21 cellular contexts compared by ENCODE assay signal in genomic region chr6:166305562-166306117, GRCh38. TPM values are rescaled to one million over a fixed set of nuclear protein-coding genes. Genes with fewer than 3 reads are reported as not detected.
DNase-seq lines count a peak whose midpoint lies in the region; TF ChIP-seq lines count a peak whose summit lies in the region.
"Had no signal": no experiment of that assay in that cellular context is flagged by ENCODE, and none has a peak within 500 bp of the region (broad histone marks: within the 10 kb centered on the region; RNA-seq: fewer than 3 reads in every experiment).

No MANE protein-coding gene starts in this region.

- H3K27me3 Mint-ChIP-seq in Caco-2 (ENCODE audit: insufficient read depth, unreplicated experiment): no peaks in the 10 kb centered on the region
- peaks cover 58% of the 10 kb centered on the region for H3K27me3 Mint-ChIP-seq in neural crest cell (ENCODE audit: low read depth)

- intact Hi-C loops in Caco-2 (cut with micrococcal nuclease; ENCODE audit: unreplicated experiment) (no loop called here), PC-9 (cut with micrococcal nuclease; ENCODE audit: unreplicated experiment) (no loop called here)

- BruUV-seq in Caco-2 (replicated peaks; lab: Mats Ljungman, UMichigan) (no TSS peak), PC-9 (replicated peaks; lab: Mats Ljungman, UMichigan) (no TSS peak)

- DNase-seq in DMS53 (lab: John Stamatoyannopoulos, UW) (peak; percentile 53), DMS53 treated with DMSO at 0.1 percent for 48 hours (lab: John Stamatoyannopoulos, UW; ENCODE audit: unreplicated experiment) (no peak), Caco-2 (no peak), neural crest cell (ENCODE audit: low read depth, low spot score) (no peak), DMS153 treated with DMSO at 0.1 percent for 48 hours (lab: John Stamatoyannopoulos, UW; ENCODE audit: unreplicated experiment) (no peak), COR-L47 (lab: John Stamatoyannopoulos, UW) (no peak), PC-9 (no peak)
- DNase-seq: activated CD8-positive, alpha-beta memory T cell treated with anti-CD3 and anti-CD28 coated beads, Interleukin-2, amount 10 ng/mL, durations not matched to agents 7 days and 5 days; adrenal gland; AML-193; Calu3; effector CD4-positive, alpha-beta T cell; esophagus squamous epithelium; NCI-H2081 treated with DMSO at 0.1 percent for 48 hours; occipital lobe had no signal

- no peaks in the 10 kb centered on the region for H3K36me3 Mint-ChIP-seq in Caco-2 (ENCODE audit: insufficient read depth, unreplicated experiment)
- no peaks in the 10 kb centered on the region for H3K36me3 Mint-ChIP-seq in neural crest cell (ENCODE audit: low read depth)
- H3K36me3 Mint-ChIP-seq: activated CD8-positive, alpha-beta memory T cell treated with anti-CD3 and anti-CD28 coated beads, Interleukin-2, amount 10 ng/mL, durations not matched to agents 7 days and 5 days had no signal

- H3K4me3 ChIP-seq in Caco-2 (ENCODE audit: low read depth, low read length): no peak overlapping the region
- H3K4me3 ChIP-seq in PC-9: no peak overlapping the region
- H3K4me3 ChIP-seq: adrenal gland, esophagus squamous epithelium, K562, tibial nerve had no signal

- no peaks in the 10 kb centered on the region for H3K4me1 Mint-ChIP-seq in Caco-2 (ENCODE audit: low read depth, unreplicated experiment)
- H3K4me1 Mint-ChIP-seq in neural crest cell: peaks cover 4% of the 10 kb centered on the region

- H3K36me3 ChIP-seq in Caco-2 (ENCODE audit: control insufficient read depth, insufficient read depth, low read length) (no peaks in the 10 kb centered on the region), PC-9 (ENCODE audit: low read depth) (no peaks in the 10 kb centered on the region)
- H3K36me3 ChIP-seq: adrenal gland, esophagus squamous epithelium, tibial nerve had no signal

- H3K79me2 ChIP-seq in PC-9 (ENCODE audit: low read depth): no peaks in the 10 kb centered on the region

- H3K9me3 ChIP-seq in Caco-2: no peaks in the 10 kb centered on the region
- H3K9me3 ChIP-seq in PC-9 (ENCODE audit: insufficient read depth, low read depth): no peaks in the 10 kb centered on the region
- H3K9me3 ChIP-seq: adrenal gland, esophagus squamous epithelium, tibial nerve had no signal

- no peak overlapping the region for H2AFZ ChIP-seq in PC-9

- H3K4me3 Mint-ChIP-seq in Caco-2 (ENCODE audit: unreplicated experiment) (peak overlapping the region; percentile 17), neural crest cell (peak overlapping the region; percentile 54)
- H3K4me3 Mint-ChIP-seq: activated CD8-positive, alpha-beta memory T cell treated with anti-CD3 and anti-CD28 coated beads, Interleukin-2, amount 10 ng/mL, durations not matched to agents 7 days and 5 days had no signal

- no peak overlapping the region for H3K4me2 ChIP-seq in PC-9

- no peaks in the 10 kb centered on the region for H3K4me1 ChIP-seq in Caco-2
- H3K4me1 ChIP-seq in PC-9 (replicated peaks; ENCODE audit: insufficient read depth): no peaks in the 10 kb centered on the region

- TF ChIP-seq CTCF in Caco-2 (IDR thresholded peaks at IDR 0.05; ENCODE audit: insufficient read depth in 1 of 2, low read depth in 1 of 2, low read length in 1 of 2, severe bottlenecking in 1 of 2, unreplicated experiment in 1 of 2) (no peak), neural crest cell (conservative IDR thresholded peaks at IDR 0.05) (no peak), PC-9 (conservative IDR thresholded peaks at IDR 0.05) (no peak)

- no peaks in the 10 kb centered on the region for H3K27me3 ChIP-seq in Caco-2 (replicated peaks; ENCODE audit: control insufficient read depth, insufficient read depth, low read length)
- H3K27me3 ChIP-seq in PC-9 (ENCODE audit: insufficient read depth, low read depth): peaks cover 12% of the 10 kb centered on the region

- H3K27ac Mint-ChIP-seq in Caco-2 (ENCODE audit: unreplicated experiment) (no peak overlapping the region), neural crest cell (ENCODE audit: unreplicated experiment) (no peak overlapping the region)
- H3K27ac Mint-ChIP-seq: activated CD8-positive, alpha-beta memory T cell treated with anti-CD3 and anti-CD28 coated beads, Interleukin-2, amount 10 ng/mL, durations not matched to agents 7 days and 5 days; activated T-helper 2 cell treated with anti-CD3 and anti-CD28 coated beads, Interferon-gamma antibody, Interleukin-2, Interleukin-4, amounts not matched to agents 10 μg/mL and 5 μg/mL and 100 μg/mL, durations not matched to agents 14 hours and 24 hours and 36 hours had no signal

- H3K9me3 Mint-ChIP-seq in Caco-2 (ENCODE audit: unreplicated experiment) (no peaks in the 10 kb centered on the region), neural crest cell (no peaks in the 10 kb centered on the region)
- H3K9me3 Mint-ChIP-seq: activated T-helper 2 cell treated with anti-CD3 and anti-CD28 coated beads, Interferon-gamma antibody, Interleukin-2, Interleukin-4, amounts not matched to agents 10 μg/mL and 5 μg/mL and 100 μg/mL, durations not matched to agents 14 hours and 24 hours and 36 hours had no signal

- H4K20me1 ChIP-seq in PC-9 (ENCODE audit: insufficient read depth): no peaks in the 10 kb centered on the region

- POLR2A ChIA-PET in Caco-2 (lab: Charles Lee) (no interaction called here), PC-9 (lab: Charles Lee; ENCODE audit: unreplicated experiment) (no interaction called here)

- H3F3A ChIP-seq in PC-9 (ENCODE audit: insufficient read depth, low read depth): no peaks in the 10 kb centered on the region

- H3K27ac ChIP-seq in cingulate gyrus (ENCODE audit: low read depth, low read length) (peak overlapping the region; percentile 65), PC-9 (no peak overlapping the region)
- H3K27ac ChIP-seq: 22Rv1, adrenal gland, esophagus squamous epithelium, tibial nerve had no signal

- H3K9me2 ChIP-seq in PC-9 (ENCODE audit: insufficient read depth): no peaks in the 10 kb centered on the region

- CTCF ChIA-PET in Caco-2 (lab: Charles Lee) (no interaction called here), PC-9 (lab: Charles Lee) (no interaction called here)

RNA-seq across cellular contexts. Expression of gene PRR18, which starts 2.6 kb away (rescaled TPM):
- 0.77 and 0.95 TPM in 2 replicates for total RNA-seq in Caco-2 (2022)
- 0.16 and 0.35 TPM in 2 replicates for total RNA-seq in neural crest cell
- not detected in 2 replicates for total RNA-seq in PC-9 (2021)
- total RNA-seq: activated CD8-positive, alpha-beta memory T cell treated with anti-CD3 and anti-CD28 coated beads, Interleukin-2, amount 10 ng/mL, durations not matched to agents 7 days and 5 days; esophagus squamous epithelium; K562; SK-MEL-5 had no signal

RNA-seq across cellular contexts. Expression of gene SFT2D1, which starts 36.7 kb away (rescaled TPM):
- 44.3 and 48.1 TPM in 2 replicates for total RNA-seq in Caco-2 (2022)
- 30.4 and 32.6 TPM in 2 replicates for total RNA-seq in neural crest cell
- total RNA-seq in PC-9 (2021): 31.5 and 39.9 TPM in 2 replicates
